13 cellular contexts compared by ENCODE assay signal in the genomic region with DNA sequence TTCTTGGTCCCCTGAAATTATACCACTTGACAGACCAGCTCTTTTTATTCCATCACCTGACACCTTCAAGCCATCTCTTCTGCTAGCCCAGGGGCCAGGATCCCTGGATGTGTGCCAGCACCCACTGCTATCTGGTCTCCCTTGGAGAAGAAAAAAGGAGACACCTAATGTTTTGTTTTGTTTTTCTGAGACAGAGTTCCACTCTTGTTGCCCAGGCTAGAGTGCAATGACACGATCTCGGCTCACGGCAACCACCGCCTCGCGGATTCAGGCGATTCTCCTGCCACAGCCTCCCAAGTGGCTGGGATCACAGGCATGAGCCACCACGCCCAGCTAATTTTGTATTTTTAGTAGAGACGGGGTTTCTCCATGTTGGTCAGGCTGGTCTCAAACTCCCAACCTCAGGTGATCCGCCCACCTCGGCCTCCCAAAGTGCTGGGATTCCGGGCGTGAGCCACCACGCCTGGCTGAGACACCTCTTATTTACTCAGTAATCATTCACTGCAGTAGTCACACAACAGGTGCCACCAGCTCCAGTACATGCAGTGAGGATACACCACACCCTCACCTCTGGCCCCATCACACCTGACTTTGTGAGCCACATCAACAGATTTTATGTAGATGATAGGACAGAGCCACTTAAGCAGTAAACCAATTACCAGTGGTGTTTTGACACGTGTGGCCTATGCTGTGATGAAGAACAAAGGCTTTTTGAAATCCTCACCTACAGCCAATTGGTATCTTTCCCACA. TPM values are rescaled to one million over a fixed set of nuclear protein-coding genes. Genes with fewer than 3 reads are reported as not detected.
DNase-seq lines count a peak whose midpoint lies in the region; ATAC-seq and TF ChIP-seq lines count a peak whose summit lies in the region.
"Had no signal": no experiment of that assay in that cellular context is flagged by ENCODE, and none has a peak within 500 bp of the region (broad histone marks: within the 10 kb centered on the region; RNA-seq: fewer than 3 reads in every experiment).

No MANE protein-coding gene starts in this region.

- CTCF ChIA-PET in CD4-positive, alpha-beta memory T cell (lab: Charles Lee; ENCODE audit: partially characterized antibody), result interaction anchor here (1.2 to 2.4 kb wide), 3 partner anchors 25 to 133 kb away, joined by 3 to 6 read pairs (median 3); no protein-coding TSS in a partner anchor

- peak overlapping the region; percentile 40 to 85 (median 80) for H3K27ac Mint-ChIP-seq in CD4-positive, alpha-beta memory T cell
- peak overlapping the region in 2 of 3 donors; percentile 8 to 18 for H3K27ac Mint-ChIP-seq in IgD-negative memory B cell
- peak overlapping the region; percentile 72 for H3K27ac Mint-ChIP-seq in activated naive CD8-positive, alpha-beta T cell treated with anti-CD3 and anti-CD28 coated beads, Interleukin-2, amount 50 U/mL, for 24 hours
- H3K27ac Mint-ChIP-seq: endodermal cell had no signal

- no peaks in the 10 kb centered on the region for H3K27me3 Mint-ChIP-seq in CD4-positive, alpha-beta memory T cell
- no peaks in the 10 kb centered on the region for H3K27me3 Mint-ChIP-seq in IgD-negative memory B cell
- H3K27me3 Mint-ChIP-seq in activated naive CD8-positive, alpha-beta T cell treated with anti-CD3 and anti-CD28 coated beads, Interleukin-2, amount 50 U/mL, for 24 hours, result no peaks in the 10 kb centered on the region

- H3K9ac ChIP-seq in smooth muscle cell (ENCODE audit: low read depth), result no peak overlapping the region

- no peak overlapping the region for H3K4me3 ChIP-seq in CD4-positive, alpha-beta memory T cell (ENCODE audit: low read length in 2 of 2)
- H3K4me3 ChIP-seq in muscle layer of duodenum (ENCODE audit: low read depth in 1 of 2, low read length in 2 of 2), result no peak overlapping the region
- no peak overlapping the region for H3K4me3 ChIP-seq in smooth muscle cell

- peaks cover 4% of the 10 kb centered on the region for H3K36me3 ChIP-seq in CD4-positive, alpha-beta memory T cell (ENCODE audit: insufficient read depth, low read length)
- peaks cover 4 to 20% of the 10 kb centered on the region in 2 donors for H3K36me3 ChIP-seq in muscle layer of duodenum (ENCODE audit: control insufficient read depth in 1 of 2, insufficient read depth in 2 of 2, low read length in 2 of 2)
- H3K36me3 ChIP-seq in smooth muscle cell (ENCODE audit: low read depth), result no peaks in the 10 kb centered on the region

- WGBS in smooth muscle cell (ENCODE audit: low lambda C conversion rate), result 91% methylated on average over 15 of the region's 15 CpGs

- ATAC-seq in activated naive CD8-positive, alpha-beta T cell treated with anti-CD3 and anti-CD28 coated beads, Interleukin-2, amount 50 U/mL, for 24 hours, result no peak
- no peak for ATAC-seq in HG03280 (IDR thresholded peaks at IDR 0.05; ENCODE audit: unreplicated experiment)

- DNase-seq in CD4-positive, alpha-beta memory T cell, result no peak
- no peak for DNase-seq in activated naive CD8-positive, alpha-beta T cell treated with anti-CD3 and anti-CD28 coated beads, Interleukin-2, amount 50 U/mL, for 24 hours
- DNase-seq in putamen (ENCODE audit: low spot score), result no peak
- no peak for DNase-seq in smooth muscle cell (lab: John Stamatoyannopoulos, UW; ENCODE audit: unreplicated experiment)
- DNase-seq in D341Med (ENCODE audit: low spot score), result no peak
- DNase-seq: activated CD8-positive, alpha-beta memory T cell treated with anti-CD3 and anti-CD28 coated beads, Interleukin-2, amount 50 U/mL, for 48 hours; endodermal cell; GOT3; Karpas-422; NCI-H1930 had no signal

- no peaks in the 10 kb centered on the region for H4K20me1 ChIP-seq in smooth muscle cell (ENCODE audit: low read depth)

- peaks cover 31% of the 10 kb centered on the region for H3K4me1 ChIP-seq in CD4-positive, alpha-beta memory T cell (ENCODE audit: insufficient read depth, low read length)
- H3K4me1 ChIP-seq in muscle layer of duodenum (ENCODE audit: control insufficient read depth in 1 of 2, insufficient read depth in 2 of 2, low read length in 2 of 2) (no peaks in the 10 kb centered on the region), smooth muscle cell (ENCODE audit: low read depth) (no peaks in the 10 kb centered on the region)

- H3K9me3 ChIP-seq in CD4-positive, alpha-beta memory T cell (ENCODE audit: control insufficient read depth in 1 of 2, low read length in 2 of 2), result no peaks in the 10 kb centered on the region
- H3K9me3 ChIP-seq in muscle layer of duodenum (ENCODE audit: control insufficient read depth in 1 of 2, low read length in 2 of 2), result no peaks in the 10 kb centered on the region
- H3K9me3 ChIP-seq in smooth muscle cell (replicated peaks; ENCODE audit: low read depth), result no peaks in the 10 kb centered on the region

- no peak overlapping the region for H3K27ac ChIP-seq in CD4-positive, alpha-beta memory T cell (ENCODE audit: low read depth, low read length)
- peak overlapping the region; percentile 32 for H3K27ac ChIP-seq in muscle layer of duodenum (ENCODE audit: low read length)
- H3K27ac ChIP-seq in smooth muscle cell (ENCODE audit: low read depth), result no peak overlapping the region

- intact Hi-C loops in CD4-positive, alpha-beta memory T cell (cut with micrococcal nuclease), result no loop called here

- POLR2A ChIA-PET in CD4-positive, alpha-beta memory T cell (lab: Charles Lee; ENCODE audit: partially characterized antibody), result interaction anchor here (0.8 to 2.0 kb wide), 8 partner anchors 16 to 147 kb away, joined by 3 to 9 read pairs (median 4); a partner anchor contains a TSS

- TF ChIP-seq CTCF in smooth muscle cell (IDR thresholded peaks at IDR 0.05; ENCODE audit: borderline replicate concordance, insufficient read depth, poor library complexity, severe bottlenecking), result no peak

- H3K9me3 Mint-ChIP-seq in CD4-positive, alpha-beta memory T cell, result peaks cover 0 to 3% (median 0%) of the 10 kb centered on the region in 8 donors
- H3K9me3 Mint-ChIP-seq in IgD-negative memory B cell, result no peaks in the 10 kb centered on the region
- no peaks in the 10 kb centered on the region for H3K9me3 Mint-ChIP-seq in activated naive CD8-positive, alpha-beta T cell treated with anti-CD3 and anti-CD28 coated beads, Interleukin-2, amount 50 U/mL, for 24 hours
- H3K9me3 Mint-ChIP-seq: endodermal cell had no signal

- H3K27me3 ChIP-seq in CD4-positive, alpha-beta memory T cell (ENCODE audit: insufficient read depth, low read length), result no peaks in the 10 kb centered on the region
- H3K27me3 ChIP-seq in muscle layer of duodenum (ENCODE audit: low read depth, low read length), result no peaks in the 10 kb centered on the region
- H3K27me3 ChIP-seq in smooth muscle cell (ENCODE audit: low read depth), result no peaks in the 10 kb centered on the region

- no peak overlapping the region for H2AFZ ChIP-seq in smooth muscle cell (ENCODE audit: low read depth)

- H3F3A ChIP-seq in smooth muscle cell (ENCODE audit: low read depth), result no peaks in the 10 kb centered on the region

- no peaks in the 10 kb centered on the region for H3K79me2 ChIP-seq in smooth muscle cell (ENCODE audit: low read depth)

- peaks cover 17 to 39% of the 10 kb centered on the region in 2 donors for H3K36me3 Mint-ChIP-seq in CD4-positive, alpha-beta memory T cell
- H3K36me3 Mint-ChIP-seq in IgD-negative memory B cell, result peaks cover 7% of the 10 kb centered on the region
- peaks cover 10% of the 10 kb centered on the region for H3K36me3 Mint-ChIP-seq in activated naive CD8-positive, alpha-beta T cell treated with anti-CD3 and anti-CD28 coated beads, Interleukin-2, amount 50 U/mL, for 24 hours (ENCODE audit: low read depth)

- H3K4me1 Mint-ChIP-seq in CD4-positive, alpha-beta memory T cell, result peaks cover 28 to 57% (median 37%) of the 10 kb centered on the region in 4 donors
- H3K4me1 Mint-ChIP-seq in IgD-negative memory B cell, result peaks cover 0 to 5% (median 4%) of the 10 kb centered on the region in 3 donors
- H3K4me1 Mint-ChIP-seq in activated naive CD8-positive, alpha-beta T cell treated with anti-CD3 and anti-CD28 coated beads, Interleukin-2, amount 50 U/mL, for 24 hours, result peaks cover 27% of the 10 kb centered on the region

- no peak overlapping the region for H3K4me2 ChIP-seq in smooth muscle cell

- H3K4me3 Mint-ChIP-seq in CD4-positive, alpha-beta memory T cell, result peak overlapping the region in 4 of 8 donors; percentile 1 to 76 (median 56)
- H3K4me3 Mint-ChIP-seq in IgD-negative memory B cell, result no peak overlapping the region
- no peak overlapping the region for H3K4me3 Mint-ChIP-seq in activated naive CD8-positive, alpha-beta T cell treated with anti-CD3 and anti-CD28 coated beads, Interleukin-2, amount 50 U/mL, for 24 hours
- H3K4me3 Mint-ChIP-seq: endodermal cell had no signal

RNA-seq across cellular contexts. Expression of a gene that starts 42.8 kb away (rescaled TPM):
- total RNA-seq in CD4-positive, alpha-beta memory T cell, result 100 to 1,000 TPM; 372 to 383 TPM
- polyA plus RNA-seq in CD4-positive, alpha-beta memory T cell, result 100 to 1,000 TPM; 116 to 153 TPM
- polyA plus RNA-seq in IgD-negative memory B cell (123 TPM), smooth muscle cell (145 and 150 TPM in 2 replicates)
- 90.7 and 109 TPM in 2 replicates for total RNA-seq in smooth muscle cell

Comparison
In these comparisons a context has a peak if more than half of its experiments do, and no peak if none do; other contexts are left out.
1. H3K27ac Mint-ChIP-seq: peak in every context shown above with its lines; median percentile 80 in CD4-positive, alpha-beta memory T cell; 72 in activated naive CD8-positive, alpha-beta T cell treated with anti-CD3 and anti-CD28 coated beads, Interleukin-2, amount 50 U/mL, for 24 hours; 13 in IgD-negative memory B cell.